Comparison of ENCODE assay signal across 12 cellular contexts in genomic region chr3:143808999-143809700, GRCh38. TPM values are rescaled to one million over a fixed set of nuclear protein-coding genes. Genes with fewer than 3 reads are reported as not detected.
DNase-seq lines count a peak whose midpoint lies in the region; FAIRE-seq and TF ChIP-seq lines count a peak whose summit lies in the region.
"Had no signal": no experiment of that assay in that cellular context is flagged by ENCODE, and none has a peak within 500 bp of the region (broad histone marks: within the 10 kb centered on the region; RNA-seq: fewer than 3 reads in every experiment).

No MANE protein-coding gene starts in this region.

- TF ChIP-seq CTCF in fibroblast of lung (conservative IDR thresholded peaks at IDR 0.05 in 1 of 2, IDR thresholded peaks at IDR 0.05 in 1 of 2; ENCODE audit: low read depth in 1 of 2, low read length in 2 of 2) (no peak), tibial artery (IDR thresholded peaks at IDR 0.05) (no peak), MM.1S (IDR thresholded peaks at IDR 0.05; ENCODE audit: low read length) (no peak)

- no peak overlapping the region for H3K4me3 ChIP-seq in MG63
- H3K4me3 ChIP-seq in fibroblast of lung (replicated peaks in 1 of 4; ENCODE audit: control extremely low read depth in 1 of 4, insufficient read depth in 1 of 4, low read depth in 3 of 4, low read length in 4 of 4) = peak overlapping the region in 1 of 4 experiments; percentile 5
- H3K4me3 ChIP-seq in mesenchymal stem cell (ENCODE audit: insufficient read depth in 1 of 2, low read depth in 1 of 2, low read length in 2 of 2) = peak overlapping the region in 1 of 2 experiments; percentile 41
- H3K4me3 ChIP-seq in tibial artery = no peak overlapping the region
- no peak overlapping the region for H3K4me3 ChIP-seq in MM.1S (ENCODE audit: low read length)

- no peak overlapping the region for H2BK5ac ChIP-seq in mesenchymal stem cell (ENCODE audit: low read depth, low read length, poor library complexity, severe bottlenecking)

- peak; percentile 26 for DNase-seq in MG63
- peak; percentile 37 to 94 for DNase-seq in fibroblast of lung (ENCODE audit: low read depth in 2 of 2)
- DNase-seq in mesenchymal stem cell = no peak
- DNase-seq in tibial artery = no peak
- DNase-seq in MM.1S = no peak
- DNase-seq in HTR-8/SVneo (ENCODE audit: insufficient read length, low spot score) = no peak
- no peak for DNase-seq in NCI-H2081 (lab: John Stamatoyannopoulos, UW)
- DNase-seq in stimulated activated CD4-positive, alpha-beta T cell treated with anti-CD3 and anti-CD28 coated beads, Interleukin-4, amount 100 ng/mL, for 24 hours = no peak
- DNase-seq: activated naive CD4-positive, alpha-beta T cell treated with Interleukin-2 at 50 U/mL for 16 hours; NCI-H1694; NCI-H526 had no signal

- no peak overlapping the region for H2BK120ac ChIP-seq in mesenchymal stem cell (ENCODE audit: low read depth, low read length)

- H2AFZ ChIP-seq in fibroblast of lung (ENCODE audit: low read length) (peak overlapping the region; percentile 36), mesenchymal stem cell (ENCODE audit: low read depth, low read length) (no peak overlapping the region), MM.1S (ENCODE audit: low read length) (no peak overlapping the region)

- H4K8ac ChIP-seq in mesenchymal stem cell (ENCODE audit: low read length) = no peak overlapping the region

- no peaks in the 10 kb centered on the region for H3K36me3 ChIP-seq in MG63
- no peaks in the 10 kb centered on the region for H3K36me3 ChIP-seq in fibroblast of lung (ENCODE audit: control insufficient read depth, insufficient read depth, low read length)
- no peaks in the 10 kb centered on the region for H3K36me3 ChIP-seq in mesenchymal stem cell (ENCODE audit: control insufficient read depth in 1 of 2, insufficient read depth in 2 of 2, low read depth in 1 of 2, low read length in 2 of 2)
- H3K36me3 ChIP-seq in tibial artery = no peaks in the 10 kb centered on the region
- H3K36me3 ChIP-seq in MM.1S (replicated peaks; ENCODE audit: insufficient read depth, low read length) = no peaks in the 10 kb centered on the region

- H3K27ac ChIP-seq in fibroblast of lung (ENCODE audit: insufficient read depth, low read length) = peak overlapping the region; percentile 31
- H3K27ac ChIP-seq in mesenchymal stem cell (ENCODE audit: low read length, poor library complexity, severe bottlenecking) = peak overlapping the region; percentile 19
- H3K27ac ChIP-seq in tibial artery = peak overlapping the region; percentile 5 to 14
- H3K27ac ChIP-seq in MM.1S (ENCODE audit: low read length) = no peak overlapping the region

- no peak for FAIRE-seq in HTR-8/SVneo (lab: Jason Lieb, UNC)

- H3K4ac ChIP-seq in mesenchymal stem cell (ENCODE audit: low read depth in 1 of 2, low read length in 2 of 2) = no peak overlapping the region

- no peaks in the 10 kb centered on the region for H3K79me1 ChIP-seq in mesenchymal stem cell (replicated peaks; ENCODE audit: low read length, poor library complexity, severe bottlenecking)

- no peaks in the 10 kb centered on the region for H3K79me2 ChIP-seq in fibroblast of lung (ENCODE audit: control insufficient read depth, insufficient read depth, low read length)
- no peaks in the 10 kb centered on the region for H3K79me2 ChIP-seq in MM.1S (ENCODE audit: low read length)

- no peak overlapping the region for H3K23ac ChIP-seq in mesenchymal stem cell (ENCODE audit: low read length in 2 of 2)

- no peak overlapping the region for H2AK5ac ChIP-seq in mesenchymal stem cell (ENCODE audit: low read length, severe bottlenecking)

- H3K9me2 ChIP-seq in MM.1S (replicated peaks; ENCODE audit: insufficient read depth, low read length) = no peaks in the 10 kb centered on the region

- no peaks in the 10 kb centered on the region for H3K9me3 ChIP-seq in MG63
- H3K9me3 ChIP-seq in fibroblast of lung (ENCODE audit: control insufficient read depth, insufficient read depth, low read depth, low read length) = no peaks in the 10 kb centered on the region
- H3K9me3 ChIP-seq in mesenchymal stem cell (ENCODE audit: control insufficient read depth, low read length) = no peaks in the 10 kb centered on the region
- H3K9me3 ChIP-seq in tibial artery = no peaks in the 10 kb centered on the region
- no peaks in the 10 kb centered on the region for H3K9me3 ChIP-seq in MM.1S (replicated peaks; ENCODE audit: insufficient read depth, low read length)

- no peaks in the 10 kb centered on the region for H3F3A ChIP-seq in MM.1S (ENCODE audit: insufficient read depth, low read length)

- no peaks in the 10 kb centered on the region for H3K27me3 ChIP-seq in MG63
- no peaks in the 10 kb centered on the region for H3K27me3 ChIP-seq in fibroblast of lung (ENCODE audit: control insufficient read depth, insufficient read depth, low read length)
- no peaks in the 10 kb centered on the region for H3K27me3 ChIP-seq in mesenchymal stem cell (ENCODE audit: control insufficient read depth in 1 of 2, insufficient read depth in 1 of 2, low read length in 2 of 2)
- no peaks in the 10 kb centered on the region for H3K27me3 ChIP-seq in tibial artery
- no peaks in the 10 kb centered on the region for H3K27me3 ChIP-seq in MM.1S (replicated peaks; ENCODE audit: insufficient read depth, low read length)

- H3K4me2 ChIP-seq in fibroblast of lung (ENCODE audit: extremely low read depth, insufficient read depth, low read length) (peak overlapping the region; percentile 21), mesenchymal stem cell (ENCODE audit: low read length, poor library complexity, severe bottlenecking) (no peak overlapping the region), MM.1S (ENCODE audit: low read depth, low read length) (no peak overlapping the region)

- H4K91ac ChIP-seq in mesenchymal stem cell (ENCODE audit: low read length) = no peak overlapping the region

- H2BK15ac ChIP-seq in mesenchymal stem cell (ENCODE audit: low read depth, poor library complexity, severe bottlenecking) = no peak overlapping the region

- no peak overlapping the region for H3K18ac ChIP-seq in mesenchymal stem cell (ENCODE audit: low read depth in 1 of 2, low read length in 2 of 2)

- 49% methylated on average over 3 of the region's 5 CpGs for WGBS in mesenchymal stem cell

- no peak overlapping the region for H3K14ac ChIP-seq in mesenchymal stem cell (ENCODE audit: low read length in 2 of 2)

- H2BK12ac ChIP-seq in mesenchymal stem cell (ENCODE audit: low read length in 2 of 2) = no peak overlapping the region

- H3K4me1 ChIP-seq in fibroblast of lung (ENCODE audit: control insufficient read depth, extremely low read depth, insufficient read depth, low read length) = peaks cover 12% of the 10 kb centered on the region
- H3K4me1 ChIP-seq in mesenchymal stem cell (ENCODE audit: control insufficient read depth, insufficient read depth, low read depth, low read length) = peaks cover 3% of the 10 kb centered on the region
- peaks cover 0 to 29% (median 3%) of the 10 kb centered on the region in 4 donors for H3K4me1 ChIP-seq in tibial artery
- peaks cover 8% of the 10 kb centered on the region for H3K4me1 ChIP-seq in MM.1S (ENCODE audit: low read length)

- intact Hi-C loops in tibial artery (cut with DNase I; ENCODE audit: low total_unique reads) = no loop called here

- H3K9ac ChIP-seq in fibroblast of lung (ENCODE audit: insufficient read depth, low read length) (no peak overlapping the region), mesenchymal stem cell (ENCODE audit: low read length) (peak overlapping the region; percentile 39), MM.1S (ENCODE audit: low read length) (no peak overlapping the region)

- H4K20me1 ChIP-seq in fibroblast of lung (ENCODE audit: control insufficient read depth, extremely low read depth, insufficient read depth, low read length) = no peaks in the 10 kb centered on the region
- no peaks in the 10 kb centered on the region for H4K20me1 ChIP-seq in MM.1S (ENCODE audit: insufficient read depth, low read length)

RNA-seq across cellular contexts. Expression of gene SLC9A9, which starts 39.1 kb away (rescaled TPM):
- 0.20 and 10.1 TPM in 2 replicates for total RNA-seq in MG63 (2014; rRNA removed; shearing (Covaris generic); ENCODE audit: low replicate concordance)
- 33.9 and 74.0 TPM in 2 replicates for total RNA-seq in fibroblast of lung
- polyA plus RNA-seq in fibroblast of lung = 14.3 and 17.1 TPM in 2 replicates
- 11.4 and 12.8 TPM in 2 replicates for polyA plus RNA-seq in fibroblast of lung (2012)
- polyA minus RNA-seq in fibroblast of lung (ENCODE audit: low replicate concordance) = 16.8 and 28.5 TPM in 2 replicates
- 6.2 TPM for polyA plus RNA-seq in mesenchymal stem cell (2013, experiment 1 of 2)
- 6.2 TPM for polyA plus RNA-seq in mesenchymal stem cell (2013, experiment 2 of 2)
- total RNA-seq: G401 had no signal

Comparison
In these comparisons a context has a peak if more than half of its experiments do, and no peak if none do; other contexts are left out.
1. DNase-seq: peak in MG63 (single experiment) and fibroblast of lung (2 of 2); none in mesenchymal stem cell (single experiment), tibial artery (0 of 2), MM.1S (single experiment), HTR-8/SVneo (single experiment), NCI-H2081 (0 of 2) and stimulated activated CD4-positive, alpha-beta T cell treated with anti-CD3 and anti-CD28 coated beads, Interleukin-4, amount 100 ng/mL, for 24 hours (single experiment).